In genomic region chr1:54219688-54220003, GRCh38 we compare ENCODE assay signal across 1 cellular context.
TF ChIP-seq lines count a peak whose summit lies in the region.

No MANE protein-coding gene starts in this region.

TF ChIP-seq in K562, 482 proteins besides CTCF, POLR2A, EP300 and RAD21 (continued from another document):
- TF ChIP-seq FOXP4 (CRISPR knock-in tag; IDR thresholded peaks at IDR 0.05; ENCODE audit: borderline replicate concordance) (no peak), PBX2 (CRISPR knock-in tag; IDR thresholded peaks at IDR 0.05; ENCODE audit: low read depth) (no peak), PBX2 (tag; conservative IDR thresholded peaks at IDR 0.05; ENCODE audit: low read depth) (no peak), NR2C1 (IDR thresholded peaks at IDR 0.05) (no peak), NR2C1 (tag; IDR thresholded peaks at IDR 0.05) (0 out of 2 replicates have a peak, but pooled peaks have one; percentile 5), ZNF449 (CRISPR knock-in tag; IDR thresholded peaks at IDR 0.05) (no peak), ZNF165 (CRISPR knock-in tag; IDR thresholded peaks at IDR 0.05; ENCODE audit: borderline replicate concordance) (no peak), MLX (CRISPR knock-in tag; conservative IDR thresholded peaks at IDR 0.05) (no peak), ZNF280B (CRISPR knock-in tag; IDR thresholded peaks at IDR 0.05) (no peak), SPI1 (IDR thresholded peaks at IDR 0.05; ENCODE audit: borderline replicate concordance, low read depth, low read length) (peak; percentile 77), CTBP1 (IDR thresholded peaks at IDR 0.05; ENCODE audit: borderline replicate concordance) (no peak), BMI1 (IDR thresholded peaks at IDR 0.05; ENCODE audit: low read length) (no peak)
